15 cellular contexts compared by ENCODE assay signal in the genomic region with DNA sequence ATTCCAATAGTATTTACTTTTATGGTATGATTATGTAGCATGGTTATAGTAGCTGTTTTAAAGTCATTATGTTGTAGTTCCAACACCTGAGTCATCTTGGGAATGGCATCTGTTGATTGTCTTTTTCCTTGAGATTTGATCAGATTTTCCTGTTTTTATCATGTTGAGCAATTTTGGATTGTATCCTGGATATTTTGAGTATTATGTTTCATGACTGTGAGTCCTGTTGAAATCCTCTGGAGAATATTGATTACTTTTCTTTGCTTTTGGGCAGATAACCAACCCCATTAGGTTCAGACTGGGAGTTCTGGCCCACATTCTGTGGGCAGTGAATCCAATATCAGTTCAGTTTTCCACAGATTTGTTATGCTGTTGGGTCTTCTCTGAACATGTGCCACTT.
"Had no signal": no experiment of that assay in that cellular context is flagged by ENCODE, and none has a peak within 500 bp of the region (broad histone marks: within the 10 kb centered on the region; RNA-seq: fewer than 3 reads in every experiment).

No MANE protein-coding gene starts in this region.

- H3K27ac ChIP-seq: adrenal gland, right atrium auricular region had no signal

- H3K9me3 Mint-ChIP-seq: activated CD4-positive, alpha-beta memory T cell treated with anti-CD3 and anti-CD28 coated beads, Interleukin-2, amount 10 ng/mL, durations not matched to agents 7 days and 5 days; activated naive CD4-positive, alpha-beta T cell treated with anti-CD3 and anti-CD28 coated beads, Interleukin-2, amount 50 U/mL, for 24 hours; activated T-cell treated with anti-CD3 and anti-CD28 coated beads, Interleukin-2, amount 50 U/mL, for 4 hours had no signal

- H3K4me1 Mint-ChIP-seq: activated CD4-positive, alpha-beta memory T cell treated with anti-CD3 and anti-CD28 coated beads, Interleukin-2, amount 10 ng/mL, durations not matched to agents 7 days and 5 days; activated naive CD4-positive, alpha-beta T cell treated with anti-CD3 and anti-CD28 coated beads, Interleukin-2, amount 50 U/mL, for 24 hours had no signal

- ATAC-seq: activated T-cell treated with anti-CD3 and anti-CD28 coated beads, Interleukin-2, amount 50 U/mL, for 4 hours had no signal

- H3K4me3 Mint-ChIP-seq: activated CD4-positive, alpha-beta memory T cell treated with anti-CD3 and anti-CD28 coated beads, Interleukin-2, amount 10 ng/mL, durations not matched to agents 7 days and 5 days; activated naive CD4-positive, alpha-beta T cell treated with anti-CD3 and anti-CD28 coated beads, Interleukin-2, amount 50 U/mL, for 24 hours; activated T-cell treated with anti-CD3 and anti-CD28 coated beads, Interleukin-2, amount 50 U/mL, for 4 hours; nephron progenitor cell had no signal

- H3K4me1 ChIP-seq: adrenal gland, right atrium auricular region had no signal

- DNase-seq: activated CD4-positive, alpha-beta memory T cell treated with anti-CD3 and anti-CD28 coated beads, Interleukin-2, amount 10 ng/mL, durations not matched to agents 7 days and 5 days; activated CD4-positive, alpha-beta T cell treated with anti-CD3 and anti-CD28 coated beads for 4 hours; activated effector memory CD4-positive, alpha-beta T cell treated with anti-CD3 and anti-CD28 coated beads, Interleukin-2, amount 50 U/mL, for 16 hours; activated T-cell treated with anti-CD3 and anti-CD28 coated beads, Interleukin-2, amount 50 U/mL, for 4 hours; adrenal gland; hippocampal formation; nephron progenitor cell; small intestine; stimulated activated CD4-positive, alpha-beta T cell treated with anti-CD3 and anti-CD28 coated beads, Interleukin-4, amount 100 ng/mL, for 24 hours; stimulated activated CD8-positive, alpha-beta memory T cell treated with anti-CD3 and anti-CD28 coated beads, Interleukin-4, amount 100 ng/mL, for 48 hours; stimulated activated naive CD4-positive, alpha-beta T cell treated with Interleukin-2 at 50 U/mL for 16 hours; T-helper 2 cell had no signal

- H3K36me3 ChIP-seq: adrenal gland, right atrium auricular region had no signal

- H3K27me3 ChIP-seq: adrenal gland, right atrium auricular region had no signal

- H3K36me3 Mint-ChIP-seq: activated naive CD4-positive, alpha-beta T cell treated with anti-CD3 and anti-CD28 coated beads, Interleukin-2, amount 50 U/mL, for 24 hours had no signal

- H3K27ac Mint-ChIP-seq: activated CD4-positive, alpha-beta memory T cell treated with anti-CD3 and anti-CD28 coated beads, Interleukin-2, amount 10 ng/mL, durations not matched to agents 7 days and 5 days; activated naive CD4-positive, alpha-beta T cell treated with anti-CD3 and anti-CD28 coated beads, Interleukin-2, amount 50 U/mL, for 24 hours; nephron progenitor cell; progenitor cell of endocrine pancreas had no signal

- H3K4me3 ChIP-seq: adrenal gland, right atrium auricular region had no signal

- H3K27me3 Mint-ChIP-seq: progenitor cell of endocrine pancreas had no signal
